Comparison of ENCODE assay signal across 1 cellular context in the genomic region with DNA sequence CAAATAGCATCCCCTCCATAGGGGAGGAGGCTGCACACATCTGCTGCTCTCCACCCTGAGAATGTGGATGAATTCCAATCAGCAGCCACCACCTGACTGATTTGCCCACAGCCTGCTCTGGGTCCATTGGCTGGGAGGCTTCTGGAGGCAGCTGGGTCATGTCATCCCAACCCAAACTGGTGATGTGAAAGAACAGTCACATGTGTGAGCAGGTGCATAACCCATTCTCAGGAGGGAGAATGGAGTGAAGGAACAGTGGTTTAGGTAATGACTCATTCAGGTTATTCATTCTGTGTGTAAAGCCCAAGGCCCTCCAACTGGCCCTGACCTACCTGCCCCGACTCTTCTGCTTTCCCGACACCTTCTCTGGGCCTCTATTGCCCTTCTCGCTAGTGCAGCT.
TF ChIP-seq lines count a peak whose summit lies in the region.

No MANE protein-coding gene starts in this region.

TF ChIP-seq in GM12878, 131 proteins besides CTCF, POLR2A, EP300 and RAD21 (continued from another document):
- TF ChIP-seq TBL1XR1 (IDR thresholded peaks at IDR 0.05; ENCODE audit: low read depth, low read length) = no peak
- TF ChIP-seq MYB (IDR thresholded peaks at IDR 0.05; ENCODE audit: borderline replicate concordance, low read depth, low read length) = no peak
- TF ChIP-seq SMAD1 (IDR thresholded peaks at IDR 0.05; ENCODE audit: low read depth, partially characterized antibody) = no peak
- TF ChIP-seq, protein P1, sequence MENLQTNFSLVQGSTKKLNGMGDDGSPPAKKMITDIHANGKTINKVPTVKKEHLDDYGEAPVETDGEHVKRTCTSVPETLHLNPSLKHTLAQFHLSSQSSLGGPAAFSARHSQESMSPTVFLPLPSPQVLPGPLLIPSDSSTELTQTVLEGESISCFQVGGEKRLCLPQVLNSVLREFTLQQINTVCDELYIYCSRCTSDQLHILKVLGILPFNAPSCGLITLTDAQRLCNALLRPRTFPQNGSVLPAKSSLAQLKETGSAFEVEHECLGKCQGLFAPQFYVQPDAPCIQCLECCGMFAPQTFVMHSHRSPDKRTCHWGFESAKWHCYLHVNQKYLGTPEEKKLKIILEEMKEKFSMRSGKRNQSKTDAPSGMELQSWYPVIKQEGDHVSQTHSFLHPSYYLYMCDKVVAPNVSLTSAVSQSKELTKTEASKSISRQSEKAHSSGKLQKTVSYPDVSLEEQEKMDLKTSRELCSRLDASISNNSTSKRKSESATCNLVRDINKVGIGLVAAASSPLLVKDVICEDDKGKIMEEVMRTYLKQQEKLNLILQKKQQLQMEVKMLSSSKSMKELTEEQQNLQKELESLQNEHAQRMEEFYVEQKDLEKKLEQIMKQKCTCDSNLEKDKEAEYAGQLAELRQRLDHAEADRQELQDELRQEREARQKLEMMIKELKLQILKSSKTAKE (IDR thresholded peaks at IDR 0.05; ENCODE audit: low read depth, poor library complexity, severe bottlenecking) = no peak
- peak; percentile 93 for TF ChIP-seq EED (IDR thresholded peaks at IDR 0.05; ENCODE audit: low read depth)
- TF ChIP-seq ZSCAN29 (IDR thresholded peaks at IDR 0.05) = no peak
- TF ChIP-seq TCF3 (IDR thresholded peaks at IDR 0.05; ENCODE audit: borderline replicate concordance, insufficient read depth, low read depth, low read length) = peak; percentile 93
- TF ChIP-seq NFIC (IDR thresholded peaks at IDR 0.05; ENCODE audit: low read depth, low read length) = peak; percentile 55
- TF ChIP-seq, protein P2, sequence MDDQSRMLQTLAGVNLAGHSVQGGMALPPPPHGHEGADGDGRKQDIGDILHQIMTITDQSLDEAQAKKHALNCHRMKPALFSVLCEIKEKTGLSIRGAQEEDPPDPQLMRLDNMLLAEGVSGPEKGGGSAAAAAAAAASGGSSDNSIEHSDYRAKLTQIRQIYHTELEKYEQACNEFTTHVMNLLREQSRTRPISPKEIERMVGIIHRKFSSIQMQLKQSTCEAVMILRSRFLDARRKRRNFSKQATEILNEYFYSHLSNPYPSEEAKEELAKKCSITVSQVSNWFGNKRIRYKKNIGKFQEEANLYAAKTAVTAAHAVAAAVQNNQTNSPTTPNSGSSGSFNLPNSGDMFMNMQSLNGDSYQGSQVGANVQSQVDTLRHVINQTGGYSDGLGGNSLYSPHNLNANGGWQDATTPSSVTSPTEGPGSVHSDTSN (IDR thresholded peaks at IDR 0.05; ENCODE audit: insufficient replicate concordance, low read depth, low read length) = peak; percentile 46
- TF ChIP-seq, protein P3, sequence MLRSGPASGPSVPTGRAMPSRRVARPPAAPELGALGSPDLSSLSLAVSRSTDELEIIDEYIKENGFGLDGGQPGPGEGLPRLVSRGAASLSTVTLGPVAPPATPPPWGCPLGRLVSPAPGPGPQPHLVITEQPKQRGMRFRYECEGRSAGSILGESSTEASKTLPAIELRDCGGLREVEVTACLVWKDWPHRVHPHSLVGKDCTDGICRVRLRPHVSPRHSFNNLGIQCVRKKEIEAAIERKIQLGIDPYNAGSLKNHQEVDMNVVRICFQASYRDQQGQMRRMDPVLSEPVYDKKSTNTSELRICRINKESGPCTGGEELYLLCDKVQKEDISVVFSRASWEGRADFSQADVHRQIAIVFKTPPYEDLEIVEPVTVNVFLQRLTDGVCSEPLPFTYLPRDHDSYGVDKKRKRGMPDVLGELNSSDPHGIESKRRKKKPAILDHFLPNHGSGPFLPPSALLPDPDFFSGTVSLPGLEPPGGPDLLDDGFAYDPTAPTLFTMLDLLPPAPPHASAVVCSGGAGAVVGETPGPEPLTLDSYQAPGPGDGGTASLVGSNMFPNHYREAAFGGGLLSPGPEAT (IDR thresholded peaks at IDR 0.05; ENCODE audit: low read depth) = peak; percentile 12; the same call in 1 of the 2 replicates
- TF ChIP-seq FOXM1 (IDR thresholded peaks at IDR 0.05; ENCODE audit: low read depth, low read length) = peak; percentile 52; the same call in 1 of the 2 replicates
- TF ChIP-seq EZH2 (IDR thresholded peaks at IDR 0.05; ENCODE audit: borderline replicate concordance, control insufficient read depth, low read depth, low read length) = no peak
- TF ChIP-seq IKZF2 (IDR thresholded peaks at IDR 0.05) = peak; percentile 34 to 54; a peak in 3 of 4 replicates
- no peak for TF ChIP-seq BACH1 (IDR thresholded peaks at IDR 0.05; ENCODE audit: borderline replicate concordance)
- TF ChIP-seq, protein P4, sequence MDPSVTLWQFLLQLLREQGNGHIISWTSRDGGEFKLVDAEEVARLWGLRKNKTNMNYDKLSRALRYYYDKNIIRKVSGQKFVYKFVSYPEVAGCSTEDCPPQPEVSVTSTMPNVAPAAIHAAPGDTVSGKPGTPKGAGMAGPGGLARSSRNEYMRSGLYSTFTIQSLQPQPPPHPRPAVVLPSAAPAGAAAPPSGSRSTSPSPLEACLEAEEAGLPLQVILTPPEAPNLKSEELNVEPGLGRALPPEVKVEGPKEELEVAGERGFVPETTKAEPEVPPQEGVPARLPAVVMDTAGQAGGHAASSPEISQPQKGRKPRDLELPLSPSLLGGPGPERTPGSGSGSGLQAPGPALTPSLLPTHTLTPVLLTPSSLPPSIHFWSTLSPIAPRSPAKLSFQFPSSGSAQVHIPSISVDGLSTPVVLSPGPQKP (IDR thresholded peaks at IDR 0.05; ENCODE audit: low read depth, low read length) = no peak
- TF ChIP-seq CREM (IDR thresholded peaks at IDR 0.05; ENCODE audit: low read depth) = peak; percentile 33; the same call in 1 of the 2 replicates
- no peak for TF ChIP-seq ZNF217 (IDR thresholded peaks at IDR 0.05)
- TF ChIP-seq TARDBP (IDR thresholded peaks at IDR 0.05; ENCODE audit: borderline replicate concordance) = no peak
- TF ChIP-seq HCFC1 (IDR thresholded peaks at IDR 0.05; ENCODE audit: low read length) = no peak
- TF ChIP-seq RAD51 (IDR thresholded peaks at IDR 0.05) = peak; percentile 29; the same call in 1 of the 2 replicates
- no peak for TF ChIP-seq MTA3 (IDR thresholded peaks at IDR 0.05; ENCODE audit: borderline replicate concordance, low read length)
- TF ChIP-seq TCF12 (IDR thresholded peaks at IDR 0.05; ENCODE audit: low read depth, low read length) = peak; percentile 89
- peak in 1 of 2 experiments; percentile 27; a peak in 1 of 4 replicates for TF ChIP-seq ETV6 (conservative IDR thresholded peaks at IDR 0.05 in 1 of 2, IDR thresholded peaks at IDR 0.05 in 1 of 2; ENCODE audit: borderline replicate concordance in 1 of 2, low read depth in 1 of 2)
